ENCODE assay signal across 8 cellular contexts in genomic region chr10:77926566-77927342, GRCh38. TPM values are rescaled to one million over a fixed set of nuclear protein-coding genes. Genes with fewer than 3 reads are reported as not detected.
DNase-seq lines count a peak whose midpoint lies in the region; TF ChIP-seq lines count a peak whose summit lies in the region.

Gene DLG5 (minus strand): TSS chr10:77926755. CDS start chr10:77926520, 235 bp downstream.

- peak within 1 kb of the TSS; percentile 63 for H3K4me3 ChIP-seq in HFF-Myc (replicated peaks; ENCODE audit: low read depth, low read length)
- H3K4me3 ChIP-seq in astrocyte of the spinal cord (ENCODE audit: low read depth, low read length), result peak within 1 kb of the TSS; percentile 69

- in situ Hi-C loops in astrocyte of the spinal cord (cut with HindIII; ENCODE audit: low sequenced_read_pairs), result no loop called here

- DNase-seq in activated CD4-positive, CD25-positive, alpha-beta regulatory T cell treated with anti-CD3 and anti-CD28 coated beads, Interleukin-2, amount 50 U/mL, for 72 hours, result peak; percentile 30
- DNase-seq in activated CD4-positive, CD25-positive, alpha-beta regulatory T cell (lab: John Stamatoyannopoulos, UW), result no peak
- DNase-seq in HFF-Myc (ENCODE audit: extremely low read depth, low read depth), result no peak
- peak; percentile 51 for DNase-seq in NOMO-1 treated with DMSO at 0.1 percent for 48 hours (lab: John Stamatoyannopoulos, UW; ENCODE audit: unreplicated experiment)
- DNase-seq in astrocyte of the spinal cord (ENCODE audit: low read depth, low spot score), result peak; percentile 25
- peak; percentile 50 to 53 for DNase-seq in hippocampal formation (lab: John Stamatoyannopoulos, UW)
- no peak for DNase-seq in renal cortical epithelial cell (ENCODE audit: low read depth)
- DNase-seq in NCI-H526 treated with DMSO at 0.1 percent for 48 hours (lab: John Stamatoyannopoulos, UW), result no peak

- no peak for TF ChIP-seq CTCF in HFF-Myc (IDR thresholded peaks at IDR 0.05; ENCODE audit: low read depth, low read length, missing control alignments)
- TF ChIP-seq CTCF in astrocyte of the spinal cord (IDR thresholded peaks at IDR 0.05; ENCODE audit: low read depth, low read length), result no peak

RNA-seq across cellular contexts. Expression of gene DLG5, which starts in this region (rescaled TPM):
- 11.3 and 39.0 TPM in 2 replicates for total RNA-seq in renal cortical epithelial cell

Comparison
In these comparisons a context has a peak if more than half of its experiments do, and no peak if none do; other contexts are left out.
1. DNase-seq: peak in activated CD4-positive, CD25-positive, alpha-beta regulatory T cell treated with anti-CD3 and anti-CD28 coated beads, Interleukin-2, amount 50 U/mL, for 72 hours (single experiment), NOMO-1 treated with DMSO at 0.1 percent for 48 hours (single experiment), astrocyte of the spinal cord (single experiment) and hippocampal formation (2 of 2); none in activated CD4-positive, CD25-positive, alpha-beta regulatory T cell (0 of 4), HFF-Myc (single experiment), renal cortical epithelial cell (single experiment) and NCI-H526 treated with DMSO at 0.1 percent for 48 hours (single experiment).